Comparison of ENCODE assay signal across 9 cellular contexts in the genomic region with DNA sequence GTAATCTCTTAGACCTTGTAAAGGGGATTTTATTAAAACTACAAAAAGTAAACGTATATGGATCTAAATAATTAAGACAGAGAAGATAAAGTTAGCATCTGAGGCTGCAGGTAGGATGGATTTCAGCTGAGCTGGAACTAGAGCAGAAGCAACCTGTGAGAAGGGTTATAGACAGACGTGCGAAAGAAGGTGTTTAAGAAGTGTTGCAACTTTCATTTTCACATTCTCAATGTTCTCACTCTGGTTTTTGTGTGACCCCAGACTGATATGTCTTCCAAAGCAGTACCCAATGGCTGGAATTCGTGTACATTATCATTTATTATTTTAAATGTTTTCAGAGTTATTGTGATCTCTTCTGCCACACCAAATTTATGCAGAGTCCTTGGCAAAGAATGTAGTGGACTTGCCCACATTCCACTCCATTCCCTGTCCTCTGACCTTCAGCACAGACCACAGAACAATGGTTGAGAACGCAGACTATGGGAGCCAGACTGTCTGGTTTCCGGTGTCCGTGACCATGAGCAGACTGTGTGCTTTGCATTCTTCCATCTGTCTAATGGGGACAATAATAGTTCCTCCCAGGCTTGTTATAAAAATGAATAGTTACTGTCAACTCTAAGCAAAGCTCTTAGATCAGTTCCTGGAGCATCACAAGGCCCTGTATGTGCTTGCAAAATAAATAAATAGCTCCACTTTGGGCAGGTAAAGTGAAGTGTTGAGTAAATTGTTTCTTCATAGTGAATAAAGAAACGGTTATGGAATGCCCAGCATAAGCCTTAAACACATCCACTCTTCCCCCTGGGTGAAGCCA.
DNase-seq lines count a peak whose midpoint lies in the region; ATAC-seq and TF ChIP-seq lines count a peak whose summit lies in the region.
"Had no signal": no experiment of that assay in that cellular context is flagged by ENCODE, and none has a peak within 500 bp of the region (broad histone marks: within the 10 kb centered on the region; RNA-seq: fewer than 3 reads in every experiment).

No MANE protein-coding gene starts in this region.

- H3K27ac Mint-ChIP-seq in immature natural killer cell: peak overlapping the region in 5 of 6 donors; percentile 29 to 82 (median 63)

- H3K27me3 Mint-ChIP-seq in immature natural killer cell (ENCODE audit: low read depth in 3 of 3): peaks cover 3 to 4% (median 3%) of the 10 kb centered on the region in 3 donors

- POLR2A ChIA-PET in RWPE1 (lab: Yijun Ruan, JAX; ENCODE audit: low non-redundant PET): no interaction called here

- TF ChIP-seq POLR2A in GM18505 (IDR thresholded peaks at IDR 0.05; ENCODE audit: borderline replicate concordance, extremely low read depth, insufficient read depth, insufficient read length): no peak

- H3K27ac ChIP-seq in RWPE1 (no peak overlapping the region), tibial artery (no peak overlapping the region)
- H3K27ac ChIP-seq: VCaP had no signal

- H3K4me1 Mint-ChIP-seq in immature natural killer cell: peaks cover 19 to 21% of the 10 kb centered on the region in 2 donors

- intact Hi-C loops in tibial artery (cut with DNase I; ENCODE audit: low total_unique reads): no loop called here
- intact Hi-C loops in sciatic nerve (cut with DNase I): no loop called here

- H3K4me3 Mint-ChIP-seq in immature natural killer cell: peak overlapping the region in 4 of 5 donors; percentile 57 to 74 (median 66)

- no peaks in the 10 kb centered on the region for H3K36me3 Mint-ChIP-seq in immature natural killer cell

- CTCF ChIA-PET in RWPE1 (lab: Yijun Ruan, JAX): interaction anchor here (0.5 kb wide), 1 partner anchor 900 kb away, joined by 10 read pairs; no protein-coding TSS in a partner anchor

- DNase-seq in immature natural killer cell (peak; percentile 11 to 48 (median 23)), RWPE1 (ENCODE audit: low spot score) (no peak), tibial artery (no peak), DMS 273 (lab: John Stamatoyannopoulos, UW; ENCODE audit: unreplicated experiment) (no peak), sciatic nerve (ENCODE audit: low spot score) (no peak)

- H3K4me1 ChIP-seq in tibial artery: no peaks in the 10 kb centered on the region

- H3K9me3 Mint-ChIP-seq in immature natural killer cell: no peaks in the 10 kb centered on the region

- H3K9me3 ChIP-seq in tibial artery: no peaks in the 10 kb centered on the region

- no peaks in the 10 kb centered on the region for H3K27me3 ChIP-seq in tibial artery

- H3K36me3 ChIP-seq in tibial artery: no peaks in the 10 kb centered on the region

- ATAC-seq in GM18505 (IDR thresholded peaks at IDR 0.05; ENCODE audit: unreplicated experiment) (peak; percentile 63), GM21528 (IDR thresholded peaks at IDR 0.05; ENCODE audit: low FRiP score, unreplicated experiment) (peak; percentile 72), HG03565 (IDR thresholded peaks at IDR 0.05; ENCODE audit: unreplicated experiment) (peak; percentile 37), sciatic nerve (no peak)

- no peak for TF ChIP-seq CTCF in RWPE1 (conservative IDR thresholded peaks at IDR 0.05; ENCODE audit: low read depth)
- TF ChIP-seq CTCF in tibial artery (IDR thresholded peaks at IDR 0.05): no peak

- H3K4me3 ChIP-seq in tibial artery: no peak overlapping the region

Comparison
In these comparisons a context has a peak if more than half of its experiments do, and no peak if none do; other contexts are left out.
1. DNase-seq: peak in immature natural killer cell (3 of 3); none in RWPE1 (single experiment), tibial artery (0 of 2), DMS 273 (single experiment) and sciatic nerve (single experiment).